ENCODE assay signal across 13 cellular contexts in genomic region chr6:3542032-3542640, GRCh38.
DNase-seq lines count a peak whose midpoint lies in the region; ATAC-seq lines count a peak whose summit lies in the region.
"Had no signal": no experiment of that assay in that cellular context is flagged by ENCODE, and none has a peak within 500 bp of the region (broad histone marks: within the 10 kb centered on the region; RNA-seq: fewer than 3 reads in every experiment).

No MANE protein-coding gene starts in this region.

- no peak for ATAC-seq in GM19397 (IDR thresholded peaks at IDR 0.05; ENCODE audit: unreplicated experiment)
- no peak for ATAC-seq in HG02981 (IDR thresholded peaks at IDR 0.05; ENCODE audit: unreplicated experiment)
- ATAC-seq: CD8-positive, alpha-beta T cell; gastrocnemius medialis; GM12878; left lobe of liver; sciatic nerve had no signal

- DNase-seq in DMS153 (lab: John Stamatoyannopoulos, UW) (peak; percentile 97), NCI-H187 (lab: John Stamatoyannopoulos, UW) (peak; percentile 72 to 81), NCI-H774 (lab: John Stamatoyannopoulos, UW) (peak; percentile 79), islet precursor cell (peak; percentile 32), SKM-1 treated with dmso at 0.1 percent for 144 hours (lab: John Stamatoyannopoulos, UW; ENCODE audit: unreplicated experiment) (no peak)
- no peak for DNase-seq in activated effector memory CD4-positive, alpha-beta T cell treated with Interleukin-2 at 50 U/mL for 16 hours
- DNase-seq: CD8-positive, alpha-beta T cell; gastrocnemius medialis had no signal

Comparison
In these comparisons a context has a peak if more than half of its experiments do, and no peak if none do; other contexts are left out.
1. DNase-seq: peak in DMS153 (single experiment), NCI-H187 (2 of 2), NCI-H774 (single experiment) and islet precursor cell (single experiment); none in activated effector memory CD4-positive, alpha-beta T cell treated with Interleukin-2 at 50 U/mL for 16 hours (single experiment) and SKM-1 treated with dmso at 0.1 percent for 144 hours (single experiment).